8 cellular contexts compared by ENCODE assay signal in the genomic region with DNA sequence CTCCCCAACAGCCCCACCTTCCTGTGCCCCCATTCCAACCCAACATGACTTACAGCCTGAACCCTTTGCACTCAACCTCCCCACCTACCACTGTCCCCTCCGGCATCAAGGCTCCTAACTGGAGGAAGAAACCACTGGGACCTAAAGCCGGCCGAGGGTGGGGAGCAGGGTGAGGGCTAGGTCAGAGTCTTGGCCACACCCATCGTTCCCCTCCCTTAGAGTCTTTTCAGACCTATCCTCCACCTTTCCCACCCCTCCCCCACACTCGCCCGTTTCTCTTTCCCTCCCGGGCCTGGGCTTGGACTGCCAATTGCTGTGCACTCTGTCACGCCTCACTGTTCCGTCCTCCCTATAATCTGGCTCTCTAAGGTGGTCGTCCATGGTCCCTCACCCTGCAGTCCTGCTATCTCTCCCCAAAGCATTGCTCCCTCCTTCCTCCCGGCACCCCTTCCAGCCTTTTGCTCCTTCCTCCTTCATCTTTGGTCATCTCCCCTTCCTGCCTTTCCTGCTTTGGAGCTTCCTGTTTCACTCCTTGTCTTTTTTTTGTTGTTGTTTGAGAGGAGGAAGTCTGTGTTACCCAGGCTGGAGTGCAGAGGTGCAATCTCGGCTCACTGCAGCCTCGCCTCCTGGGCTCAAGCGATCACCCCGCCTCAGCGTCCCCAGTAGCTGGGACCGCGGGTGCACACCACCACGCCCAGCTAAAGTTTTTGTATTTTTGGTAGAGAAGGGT. TPM values are rescaled to one million over a fixed set of nuclear protein-coding genes. Genes with fewer than 3 reads are reported as not detected.
DNase-seq lines count a peak whose midpoint lies in the region; ATAC-seq and TF ChIP-seq lines count a peak whose summit lies in the region.

No MANE protein-coding gene starts in this region.

- intact Hi-C loops in activated B cell treated with CpG ODN at 0.5 μM for 24 hours (cut with micrococcal nuclease) = loop anchor here (5.0 kb wide), 1 partner anchor 34 kb away; no protein-coding TSS in a partner anchor

- POLR2A ChIA-PET in activated B cell treated with CpG ODN at 0.5 μM for 24 hours (lab: Charles Lee) = interaction anchor here (0.5 to 1.1 kb wide), 2 partner anchors 26 to 31 kb away, joined by 5 read pairs; no protein-coding TSS in a partner anchor

- WGBS in iPS DF 6.9 (ENCODE audit: insufficient coverage, insufficient read length) = no CpG with 5 or more reads among the region's 19 CpGs

- H3K27me3 ChIP-seq in iPS DF 6.9 (ENCODE audit: control insufficient read depth, insufficient read depth, low read length) = no peaks in the 10 kb centered on the region

- ATAC-seq in activated B cell treated with CpG ODN at 0.5 μM for 24 hours (ENCODE audit: low read depth) (peak; percentile 19), GM21528 (IDR thresholded peaks at IDR 0.05; ENCODE audit: low FRiP score, unreplicated experiment) (no peak), GM21723 (IDR thresholded peaks at IDR 0.05; ENCODE audit: unreplicated experiment) (no peak)
- ATAC-seq in stimulated activated effector memory CD8-positive, alpha-beta T cell treated with anti-CD3 and anti-CD28 coated beads, Interleukin-12 subunit alpha, Interleukin-12 subunit beta, amount 100 ng/mL, for 72 hours = peak; percentile 22

- peaks cover 29% of the 10 kb centered on the region for H3K4me1 Mint-ChIP-seq in activated B cell treated with CpG ODN at 0.5 μM for 24 hours
- peaks cover 26% of the 10 kb centered on the region for H3K4me1 Mint-ChIP-seq in stimulated activated effector memory CD8-positive, alpha-beta T cell treated with anti-CD3 and anti-CD28 coated beads, Interleukin-12 subunit alpha, Interleukin-12 subunit beta, amount 100 ng/mL, for 72 hours

- peak; percentile 35 for DNase-seq in activated T-cell treated with anti-CD3 and anti-CD28 coated beads, Interleukin-2, amount 50 U/mL, for 1 hour
- DNase-seq in activated T-cell treated with anti-CD3 and anti-CD28 coated beads for 4 hours (no peak), activated B cell treated with CpG ODN at 0.5 μM for 24 hours (no peak), iPS DF 6.9 (ENCODE audit: low read depth, low spot score) (no peak)
- DNase-seq in stimulated activated effector memory CD8-positive, alpha-beta T cell treated with anti-CD3 and anti-CD28 coated beads, Interleukin-12 subunit alpha, Interleukin-12 subunit beta, amount 100 ng/mL, for 72 hours (ENCODE audit: low spot score in 2 of 2) = no peak
- DNase-seq in stimulated activated CD4-positive, alpha-beta T cell treated with anti-CD3 and anti-CD28 coated beads, Interleukin-4, amount 100 ng/mL, for 24 hours = no peak

- peaks cover 12% of the 10 kb centered on the region for H3K36me3 Mint-ChIP-seq in activated B cell treated with CpG ODN at 0.5 μM for 24 hours (ENCODE audit: low read depth)
- peaks cover 36% of the 10 kb centered on the region for H3K36me3 Mint-ChIP-seq in stimulated activated effector memory CD8-positive, alpha-beta T cell treated with anti-CD3 and anti-CD28 coated beads, Interleukin-12 subunit alpha, Interleukin-12 subunit beta, amount 100 ng/mL, for 72 hours

- H3K4me3 Mint-ChIP-seq in activated B cell treated with CpG ODN at 0.5 μM for 24 hours = peak overlapping the region; percentile 77
- H3K4me3 Mint-ChIP-seq in stimulated activated effector memory CD8-positive, alpha-beta T cell treated with anti-CD3 and anti-CD28 coated beads, Interleukin-12 subunit alpha, Interleukin-12 subunit beta, amount 100 ng/mL, for 72 hours = peak overlapping the region; percentile 75

- H3K36me3 ChIP-seq in iPS DF 6.9 (ENCODE audit: control insufficient read depth, insufficient read depth, low read length) = peaks cover 8% of the 10 kb centered on the region; the same call in 1 of the 2 replicates

- no peak for TF ChIP-seq CTCF in activated B cell treated with CpG ODN at 0.5 μM for 24 hours (IDR thresholded peaks at IDR 0.05)

- H3K27ac Mint-ChIP-seq in activated B cell treated with CpG ODN at 0.5 μM for 24 hours = peak overlapping the region; percentile 30
- peak overlapping the region; percentile 85 for H3K27ac Mint-ChIP-seq in stimulated activated effector memory CD8-positive, alpha-beta T cell treated with anti-CD3 and anti-CD28 coated beads, Interleukin-12 subunit alpha, Interleukin-12 subunit beta, amount 100 ng/mL, for 72 hours

- H3K9me3 Mint-ChIP-seq in activated B cell treated with CpG ODN at 0.5 μM for 24 hours = no peaks in the 10 kb centered on the region
- H3K9me3 Mint-ChIP-seq in stimulated activated effector memory CD8-positive, alpha-beta T cell treated with anti-CD3 and anti-CD28 coated beads, Interleukin-12 subunit alpha, Interleukin-12 subunit beta, amount 100 ng/mL, for 72 hours = no peaks in the 10 kb centered on the region

- no peaks in the 10 kb centered on the region for H3K9me3 ChIP-seq in iPS DF 6.9 (ENCODE audit: control insufficient read depth, insufficient read depth, low read length)

- CTCF ChIA-PET in activated B cell treated with CpG ODN at 0.5 μM for 24 hours (lab: Charles Lee) = interaction anchor here (1.0 kb wide), 2 partner anchors 33 to 42 kb away, joined by 3 read pairs; no protein-coding TSS in a partner anchor

- peaks cover 2% of the 10 kb centered on the region for H3K4me1 ChIP-seq in iPS DF 6.9 (ENCODE audit: control insufficient read depth, insufficient read depth, low read length)

- peaks cover 15% of the 10 kb centered on the region for H3K27me3 Mint-ChIP-seq in activated B cell treated with CpG ODN at 0.5 μM for 24 hours

- peak overlapping the region; percentile 98; the same call in 1 of the 2 replicates for H3K4me3 ChIP-seq in iPS DF 6.9 (ENCODE audit: low read length)

- H3K27ac ChIP-seq in iPS DF 6.9 (ENCODE audit: low read length) = no peak overlapping the region

RNA-seq across cellular contexts. Expression of a gene that starts 1.0 kb away (rescaled TPM):
- 1.1 and 1.8 TPM in 2 replicates for total RNA-seq in activated B cell treated with CpG ODN at 0.5 μM for 24 hours

RNA-seq across cellular contexts. Expression of a gene that starts 11.2 kb away (rescaled TPM):
- 49.2 and 53.6 TPM in 2 replicates for total RNA-seq in activated B cell treated with CpG ODN at 0.5 μM for 24 hours

RNA-seq across cellular contexts. Expression of a gene that starts 11.7 kb away (rescaled TPM):
- 165 and 168 TPM in 2 replicates for total RNA-seq in activated B cell treated with CpG ODN at 0.5 μM for 24 hours

RNA-seq across cellular contexts. Expression of a gene that starts 18.3 kb away (rescaled TPM):
- total RNA-seq in activated B cell treated with CpG ODN at 0.5 μM for 24 hours = not detected in 2 replicates

RNA-seq across cellular contexts. Expression of a gene that starts 21.0 kb away (rescaled TPM):
- 291 and 325 TPM in 2 replicates for total RNA-seq in activated B cell treated with CpG ODN at 0.5 μM for 24 hours

Comparison
In these comparisons a context has a peak if more than half of its experiments do, and no peak if none do; other contexts are left out.
1. ATAC-seq: peak in activated B cell treated with CpG ODN at 0.5 μM for 24 hours (single experiment) and stimulated activated effector memory CD8-positive, alpha-beta T cell treated with anti-CD3 and anti-CD28 coated beads, Interleukin-12 subunit alpha, Interleukin-12 subunit beta, amount 100 ng/mL, for 72 hours (single experiment); none in GM21528 (single experiment) and GM21723 (single experiment).